Comparison of ENCODE assay signal across 1 cellular context in the genomic region with DNA sequence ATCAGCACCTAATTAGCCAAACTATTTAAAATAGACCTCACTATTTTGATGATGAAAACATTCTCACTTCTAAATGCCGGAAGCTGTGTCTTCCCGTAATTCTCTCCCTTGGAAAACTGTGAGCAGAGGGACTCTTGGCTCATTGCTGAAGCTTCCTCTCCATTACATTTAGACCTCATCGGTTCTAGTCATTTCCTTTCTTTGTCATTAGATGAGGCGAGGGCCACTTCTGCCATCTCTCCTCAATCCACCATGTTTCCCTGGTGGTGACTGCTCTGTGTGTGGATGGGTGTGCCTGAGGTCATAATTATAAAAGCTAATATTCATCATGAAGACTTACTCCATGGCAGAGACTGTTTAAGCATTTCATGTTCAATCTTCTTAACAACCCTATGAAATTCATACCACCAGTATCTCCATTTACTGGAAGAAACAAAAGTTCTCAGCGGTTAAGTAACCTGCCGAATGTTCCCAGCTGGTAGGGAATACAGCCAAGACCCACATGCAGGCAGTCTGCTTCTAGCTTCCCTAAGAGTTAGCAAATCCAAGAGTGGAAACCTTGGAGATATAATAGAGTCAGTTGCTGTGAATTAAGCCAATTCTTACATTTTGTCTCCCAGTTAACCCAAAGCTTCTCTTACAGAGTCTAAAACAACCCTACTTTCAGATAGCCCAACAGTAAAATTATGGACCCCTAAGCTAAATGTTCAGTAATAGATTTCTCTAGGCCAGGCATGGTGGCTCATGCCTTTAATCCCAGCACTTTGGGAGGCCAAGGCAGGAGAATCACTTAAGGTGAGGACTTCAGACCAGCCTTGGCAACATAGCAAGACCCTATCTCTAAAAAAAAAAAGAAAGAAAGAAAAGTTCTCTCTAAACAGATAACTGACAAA.
TF ChIP-seq lines count a peak whose summit lies in the region.

No MANE protein-coding gene starts in this region.

TF ChIP-seq in IMR-90, 13 proteins besides CTCF, POLR2A, EP300 and RAD21:
- TF ChIP-seq FOS (IDR thresholded peaks at IDR 0.05; ENCODE audit: low read depth, low read length), result no peak
